In genomic region chr4:127586922-127587571, GRCh38 we compare ENCODE assay signal across 8 cellular contexts. TPM values are rescaled to one million over a fixed set of nuclear protein-coding genes. Genes with fewer than 3 reads are reported as not detected.
DNase-seq lines count a peak whose midpoint lies in the region; ATAC-seq and TF ChIP-seq lines count a peak whose summit lies in the region.

No MANE protein-coding gene starts in this region.

- no peaks in the 10 kb centered on the region for H3K36me3 ChIP-seq in neural cell (ENCODE audit: insufficient read depth, low read length)

- no peak overlapping the region for H2AFZ ChIP-seq in neural cell (ENCODE audit: low read depth, low read length)

- TF ChIP-seq RAD21 in neural cell (conservative IDR thresholded peaks at IDR 0.05): peak; percentile 42

- H3K9me3 ChIP-seq in neural cell (ENCODE audit: low read length): no peaks in the 10 kb centered on the region

- TF ChIP-seq CTCF in neural cell (IDR thresholded peaks at IDR 0.05; ENCODE audit: poor library complexity, severe bottlenecking): peak; percentile 52

- no peak overlapping the region for H3K4me2 ChIP-seq in neural cell (ENCODE audit: low read length)

- ATAC-seq in GM19452 (IDR thresholded peaks at IDR 0.05; ENCODE audit: unreplicated experiment): peak; percentile 98
- ATAC-seq in HG03342 (IDR thresholded peaks at IDR 0.05; ENCODE audit: unreplicated experiment): peak; percentile 100

- H3K79me2 ChIP-seq in neural cell (replicated peaks; ENCODE audit: insufficient read depth, low read length): no peaks in the 10 kb centered on the region

- H3F3A ChIP-seq in neural cell (ENCODE audit: insufficient read depth, low read length, poor library complexity, severe bottlenecking): no peaks in the 10 kb centered on the region

- no peak for TF ChIP-seq EP300 in neural cell (conservative IDR thresholded peaks at IDR 0.05; ENCODE audit: poor library complexity, severe bottlenecking)

- H3K4me3 ChIP-seq in neural cell (ENCODE audit: low read length): no peak overlapping the region

- no peak overlapping the region for H3K27ac ChIP-seq in neural cell (ENCODE audit: low read length)

- no peaks in the 10 kb centered on the region for H3K27me3 ChIP-seq in neural cell (ENCODE audit: insufficient read depth, low read depth, low read length)

- H3K9ac ChIP-seq in neural cell (ENCODE audit: low read length): no peak overlapping the region

- DNase-seq in EL (peak; percentile 30), NCI-H526 treated with DMSO at 0.1 percent for 48 hours (lab: John Stamatoyannopoulos, UW) (peak; percentile 38), dermis microvascular lymphatic vessel endothelial cell (ENCODE audit: low read depth in 2 of 2) (peak; percentile 5 to 40), UCSD-AML1 (lab: John Stamatoyannopoulos, UW; ENCODE audit: unreplicated experiment) (no peak), medulla oblongata (ENCODE audit: extremely low spot score) (no peak)

- H3K9me2 ChIP-seq in neural cell (ENCODE audit: insufficient read depth, low read length): no peaks in the 10 kb centered on the region

- H4K20me1 ChIP-seq in neural cell (ENCODE audit: insufficient read depth): no peaks in the 10 kb centered on the region

TF ChIP-seq in neural cell, 6 proteins besides CTCF, POLR2A, EP300 and RAD21:
- TF ChIP-seq SMC3 (conservative IDR thresholded peaks at IDR 0.05; ENCODE audit: poor library complexity) (peak; percentile 34), MXI1 (conservative IDR thresholded peaks at IDR 0.05; ENCODE audit: poor library complexity, severe bottlenecking) (no peak)
TF ChIP-seq in neural cell: peak in this region for 1.

RNA-seq across cellular contexts. Expression of gene INTU, which starts 45.7 kb away (rescaled TPM):
- total RNA-seq in dermis microvascular lymphatic vessel endothelial cell: 1.0 and 1.5 TPM in 2 replicates
- 14.0 and 15.7 TPM in 2 replicates for polyA plus RNA-seq in neural cell
- polyA minus RNA-seq in neural cell: 29.9 and 33.9 TPM in 2 replicates

Comparison
In these comparisons a context has a peak if more than half of its experiments do, and no peak if none do; other contexts are left out.
1. DNase-seq: peak in EL (single experiment), NCI-H526 treated with DMSO at 0.1 percent for 48 hours (single experiment) and dermis microvascular lymphatic vessel endothelial cell (2 of 2); none in UCSD-AML1 (single experiment) and medulla oblongata (single experiment).